ENCODE assay signal across 8 cellular contexts in the genomic region with DNA sequence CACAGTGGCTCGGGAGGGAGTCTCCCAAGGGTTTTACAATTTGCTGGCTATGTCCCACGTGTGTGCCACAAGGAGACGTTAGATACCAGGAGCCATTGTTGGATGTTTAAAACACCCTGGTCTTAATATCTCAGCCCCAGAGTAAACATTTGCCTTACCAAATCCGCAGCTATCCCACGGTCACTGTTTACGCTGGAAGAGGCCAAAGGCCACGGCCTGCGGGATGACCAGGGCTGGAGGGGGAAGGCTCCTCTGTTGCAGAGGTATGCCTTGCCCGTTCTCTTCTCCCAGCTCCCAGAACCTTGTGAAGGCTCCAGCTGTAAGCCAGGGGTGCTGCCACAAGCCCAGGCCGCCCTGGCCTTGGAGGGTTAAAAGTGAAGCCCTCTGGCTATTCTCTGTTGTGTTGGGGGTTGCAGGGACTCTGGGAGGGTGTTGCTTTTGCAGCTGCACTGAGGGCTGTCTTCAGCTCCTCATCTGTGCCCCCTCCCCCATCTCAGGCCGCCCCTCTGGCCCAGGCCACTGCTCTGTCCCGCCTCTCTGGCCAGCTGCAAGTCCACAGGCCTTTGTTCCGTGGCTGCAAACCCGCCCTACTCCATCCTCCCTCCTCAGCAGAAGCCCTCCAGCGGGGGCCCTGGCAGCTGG. TPM values are rescaled to one million over a fixed set of nuclear protein-coding genes. Genes with fewer than 3 reads are reported as not detected.
DNase-seq lines count a peak whose midpoint lies in the region; TF ChIP-seq lines count a peak whose summit lies in the region.

No MANE protein-coding gene starts in this region.

- no peak for TF ChIP-seq POLR2A in esophagus squamous epithelium (IDR thresholded peaks at IDR 0.05)
- TF ChIP-seq POLR2A in uterus (IDR thresholded peaks at IDR 0.05): no peak

- peak overlapping the region; percentile 77 to 96 (median 93) for H3K4me3 ChIP-seq in esophagus squamous epithelium
- H3K4me3 ChIP-seq in muscle layer of duodenum (ENCODE audit: low read depth in 1 of 2, low read length in 2 of 2): peak overlapping the region in 1 of 2 donors; percentile 73
- peak overlapping the region; percentile 8 to 66 for H3K4me3 ChIP-seq in uterus

- H3K27ac Mint-ChIP-seq in activated naive CD4-positive, alpha-beta T cell treated with anti-CD3 and anti-CD28 coated beads, Interleukin-2, amount 10 ng/mL, durations not matched to agents 7 days and 5 days: no peak overlapping the region

- H3K36me3 Mint-ChIP-seq in activated naive CD4-positive, alpha-beta T cell treated with anti-CD3 and anti-CD28 coated beads, Interleukin-2, amount 10 ng/mL, durations not matched to agents 7 days and 5 days: peaks cover 20% of the 10 kb centered on the region

- H3K9me3 ChIP-seq in esophagus squamous epithelium (no peaks in the 10 kb centered on the region), muscle layer of duodenum (ENCODE audit: control insufficient read depth in 1 of 2, low read length in 2 of 2) (no peaks in the 10 kb centered on the region), uterus (no peaks in the 10 kb centered on the region)

- H3K27me3 Mint-ChIP-seq in activated naive CD4-positive, alpha-beta T cell treated with anti-CD3 and anti-CD28 coated beads, Interleukin-2, amount 10 ng/mL, durations not matched to agents 7 days and 5 days: peaks cover 87% of the 10 kb centered on the region

- 35 to 59% methylated on average over 5 to 8 of the region's 15 CpGs for WGBS in esophagus squamous epithelium, 2 donors

- H3K27ac ChIP-seq in esophagus squamous epithelium (peak overlapping the region; percentile 94 to 97 (median 96)), muscle layer of duodenum (ENCODE audit: low read length) (peak overlapping the region; percentile 41), uterus (peak overlapping the region; percentile 94)

- H3K9me3 Mint-ChIP-seq in activated naive CD4-positive, alpha-beta T cell treated with anti-CD3 and anti-CD28 coated beads, Interleukin-2, amount 10 ng/mL, durations not matched to agents 7 days and 5 days: no peaks in the 10 kb centered on the region

- peak overlapping the region; percentile 69 for H3K4me3 Mint-ChIP-seq in activated naive CD4-positive, alpha-beta T cell treated with anti-CD3 and anti-CD28 coated beads, Interleukin-2, amount 10 ng/mL, durations not matched to agents 7 days and 5 days

- peaks cover 68% of the 10 kb centered on the region for H3K4me1 Mint-ChIP-seq in activated naive CD4-positive, alpha-beta T cell treated with anti-CD3 and anti-CD28 coated beads, Interleukin-2, amount 10 ng/mL, durations not matched to agents 7 days and 5 days

- H3K4me1 ChIP-seq in esophagus squamous epithelium (peaks cover 39 to 94% (median 62%) of the 10 kb centered on the region in 3 donors), muscle layer of duodenum (ENCODE audit: control insufficient read depth in 1 of 2, insufficient read depth in 2 of 2, low read length in 2 of 2) (peaks cover 27 to 54% of the 10 kb centered on the region in 2 donors), uterus (peaks cover 9 to 14% of the 10 kb centered on the region in 2 donors)

- H3K36me3 ChIP-seq in esophagus squamous epithelium (peaks cover 0 to 5% (median 0%) of the 10 kb centered on the region in 3 donors), muscle layer of duodenum (ENCODE audit: control insufficient read depth in 1 of 2, insufficient read depth in 2 of 2, low read length in 2 of 2) (peaks cover 0 to 4% of the 10 kb centered on the region in 2 donors), uterus (no peaks in the 10 kb centered on the region)

- no peak for DNase-seq in activated naive CD4-positive, alpha-beta T cell treated with anti-CD3 and anti-CD28 coated beads, Interleukin-2, amount 10 ng/mL, durations not matched to agents 7 days and 5 days
- DNase-seq in activated naive CD4-positive, alpha-beta T cell (lab: John Stamatoyannopoulos, UW): no peak
- DNase-seq in esophagus squamous epithelium (lab: John Stamatoyannopoulos, UW) (no peak), uterus (peak in 1 of 2 donors; percentile 38), SKM-1 (lab: John Stamatoyannopoulos, UW; ENCODE audit: unreplicated experiment) (no peak), NCI-H2171 (lab: John Stamatoyannopoulos, UW) (no peak), germinal center (ENCODE audit: low spot score) (no peak)

- TF ChIP-seq CTCF in esophagus squamous epithelium (IDR thresholded peaks at IDR 0.05): no peak
- TF ChIP-seq CTCF in uterus (IDR thresholded peaks at IDR 0.05): no peak

- intact Hi-C loops in esophagus squamous epithelium (cut with DNase I): no loop called here
- intact Hi-C loops in uterus (cut with DNase I; ENCODE audit: low total_unique reads): no loop called here

- H3K27me3 ChIP-seq in esophagus squamous epithelium (peaks cover 0 to 9% (median 0%) of the 10 kb centered on the region in 4 donors), muscle layer of duodenum (ENCODE audit: low read depth, low read length) (no peaks in the 10 kb centered on the region), uterus (no peaks in the 10 kb centered on the region)

- CTCF ChIA-PET in activated naive CD4-positive, alpha-beta T cell treated with anti-CD3 and anti-CD28 coated beads, Interleukin-2, amount 10 ng/mL, durations not matched to agents 7 days and 5 days (lab: Charles Lee): interaction anchor here (0.9 to 1.5 kb wide), 2 partner anchors 7 to 56 kb away, joined by 3 to 6 read pairs; no protein-coding TSS in a partner anchor

RNA-seq across cellular contexts. Expression of gene PLEKHG3, which starts 2.4 kb away (rescaled TPM):
- total RNA-seq in esophagus squamous epithelium (10 to 100 TPM; 44.6 to 87.8 (median 60.8) TPM), uterus (100 to 1,000 TPM in 1 of 4 donors, 10 to 100 TPM in 3; 40.5 to 178 (median 59.7) TPM)

Comparison
In these comparisons a context has a peak if more than half of its experiments do, and no peak if none do; other contexts are left out.
1. H3K27ac ChIP-seq: peak in every context shown above with its lines; median percentile 96 in esophagus squamous epithelium; 94 in uterus; 41 in muscle layer of duodenum.